ENCODE assay signal across 13 cellular contexts in the genomic region with DNA sequence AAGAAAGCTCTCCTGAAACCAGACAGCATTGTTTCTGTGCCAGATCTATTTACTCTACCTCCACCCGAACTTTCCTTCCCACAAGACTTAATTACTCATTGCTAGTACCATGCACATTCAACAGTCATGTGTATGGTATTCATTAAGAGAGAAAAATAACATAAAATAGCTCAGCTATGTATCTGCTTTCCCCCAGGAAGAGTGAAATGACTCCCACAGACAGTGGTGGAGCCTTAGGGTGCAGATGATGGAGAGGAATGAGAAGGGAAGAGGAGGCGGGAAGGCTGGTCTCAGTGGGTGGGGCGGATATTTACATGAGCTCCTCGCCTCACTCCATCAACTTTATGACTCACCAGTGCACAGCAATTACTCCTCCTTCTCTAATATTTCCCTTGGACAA.
A peak's percentile ranks its signal among the peaks of the same experiment; 100 is the strongest.
DNase-seq lines count a peak whose midpoint lies in the region; ATAC-seq and TF ChIP-seq lines count a peak whose summit lies in the region.
"Had no signal": no experiment of that assay in that cellular context is flagged by ENCODE, and none has a peak within 500 bp of the region (broad histone marks: within the 10 kb centered on the region; RNA-seq: fewer than 3 reads in every experiment).

No MANE protein-coding gene starts in this region.

- POLR2A ChIA-PET in Caco-2 (lab: Charles Lee) = no interaction called here

- H3K27ac Mint-ChIP-seq in mesothelial cell of epicardium = peak overlapping the region; percentile 31
- H3K27ac Mint-ChIP-seq in Caco-2 (ENCODE audit: unreplicated experiment) = no peak overlapping the region
- H3K27ac Mint-ChIP-seq: activated naive CD8-positive, alpha-beta T cell treated with anti-CD3 and anti-CD28 coated beads, Interleukin-2, amount 10 ng/mL, durations not matched to agents 7 days and 5 days; naive thymus-derived CD8-positive, alpha-beta T cell had no signal

- no peaks in the 10 kb centered on the region for H3K9me3 ChIP-seq in MG63
- H3K9me3 ChIP-seq in Caco-2 = 0 out of 2 replicates have a peak, but pooled peaks cover 3% of the 10 kb centered on the region
- H3K9me3 ChIP-seq in HAP-1 = no peaks in the 10 kb centered on the region

- no TSS peak for BruUV-seq in Caco-2 (replicated peaks; lab: Mats Ljungman, UMichigan)

- H3K4me3 ChIP-seq in MG63 (no peak overlapping the region), Caco-2 (ENCODE audit: low read depth, low read length) (no peak overlapping the region), HAP-1 (no peak overlapping the region), dorsolateral prefrontal cortex (no peak overlapping the region)

- H3K4me3 Mint-ChIP-seq in mesothelial cell of epicardium = no peak overlapping the region
- no peak overlapping the region for H3K4me3 Mint-ChIP-seq in Caco-2 (ENCODE audit: unreplicated experiment)
- H3K4me3 Mint-ChIP-seq: activated naive CD8-positive, alpha-beta T cell treated with anti-CD3 and anti-CD28 coated beads, Interleukin-2, amount 10 ng/mL, durations not matched to agents 7 days and 5 days; naive thymus-derived CD8-positive, alpha-beta T cell had no signal

- H3K4me1 Mint-ChIP-seq in mesothelial cell of epicardium (peaks cover 14% of the 10 kb centered on the region), Caco-2 (ENCODE audit: low read depth, unreplicated experiment) (no peaks in the 10 kb centered on the region)
- H3K4me1 Mint-ChIP-seq: activated naive CD8-positive, alpha-beta T cell treated with anti-CD3 and anti-CD28 coated beads, Interleukin-2, amount 10 ng/mL, durations not matched to agents 7 days and 5 days; naive thymus-derived CD8-positive, alpha-beta T cell had no signal

- no peak for TF ChIP-seq CTCF in mesothelial cell of epicardium (IDR thresholded peaks at IDR 0.05; ENCODE audit: unreplicated experiment)
- no peak for TF ChIP-seq CTCF in Caco-2 (IDR thresholded peaks at IDR 0.05; ENCODE audit: insufficient read depth in 1 of 2, low read depth in 1 of 2, low read length in 1 of 2, severe bottlenecking in 1 of 2, unreplicated experiment in 1 of 2)
- no peak for TF ChIP-seq CTCF in dorsolateral prefrontal cortex (IDR thresholded peaks at IDR 0.05 in 54 of 56, conservative IDR thresholded peaks at IDR 0.05 in 2 of 56; ENCODE audit: low read depth in 1 of 56, partially characterized antibody in 56 of 56)

- peaks cover 9% of the 10 kb centered on the region for H3K27me3 Mint-ChIP-seq in mesothelial cell of epicardium (ENCODE audit: low read depth)
- H3K27me3 Mint-ChIP-seq in Caco-2 (ENCODE audit: insufficient read depth, unreplicated experiment) = peaks cover 4% of the 10 kb centered on the region
- H3K27me3 Mint-ChIP-seq: activated naive CD8-positive, alpha-beta T cell treated with anti-CD3 and anti-CD28 coated beads, Interleukin-2, amount 10 ng/mL, durations not matched to agents 7 days and 5 days; naive thymus-derived CD8-positive, alpha-beta T cell had no signal

- H3K9me3 Mint-ChIP-seq in mesothelial cell of epicardium = peaks cover 5% of the 10 kb centered on the region
- no peaks in the 10 kb centered on the region for H3K9me3 Mint-ChIP-seq in Caco-2 (ENCODE audit: unreplicated experiment)

- CTCF ChIA-PET in Caco-2 (lab: Charles Lee) = no interaction called here

- H3K36me3 ChIP-seq in MG63 (no peaks in the 10 kb centered on the region), Caco-2 (ENCODE audit: control insufficient read depth, insufficient read depth, low read length) (no peaks in the 10 kb centered on the region), HAP-1 (replicated peaks) (no peaks in the 10 kb centered on the region)

- 0 out of 2 replicates have a peak, but pooled peaks cover 5% of the 10 kb centered on the region for H3K4me1 ChIP-seq in Caco-2
- no peaks in the 10 kb centered on the region for H3K4me1 ChIP-seq in HAP-1

- H3K27me3 ChIP-seq in MG63 = no peaks in the 10 kb centered on the region
- H3K27me3 ChIP-seq in Caco-2 (replicated peaks; ENCODE audit: control insufficient read depth, insufficient read depth, low read length) = no peaks in the 10 kb centered on the region
- H3K27me3 ChIP-seq in HAP-1 (ENCODE audit: low read depth) = no peaks in the 10 kb centered on the region
- H3K27me3 ChIP-seq in dorsolateral prefrontal cortex = no peaks in the 10 kb centered on the region

- in situ Hi-C loops in Caki2 (cut with HindIII; ENCODE audit: low pct_unique_long_range_greater_than_20kb, low sequenced_read_pairs) = no loop called here
- in situ Hi-C loops in HAP-1 (cut with MboI; ENCODE audit: low sequenced_read_pairs) = no loop called here

- H3K36me3 Mint-ChIP-seq in mesothelial cell of epicardium (peaks cover 1% of the 10 kb centered on the region), Caco-2 (ENCODE audit: insufficient read depth, unreplicated experiment) (no peaks in the 10 kb centered on the region)
- H3K36me3 Mint-ChIP-seq: activated naive CD8-positive, alpha-beta T cell treated with anti-CD3 and anti-CD28 coated beads, Interleukin-2, amount 10 ng/mL, durations not matched to agents 7 days and 5 days; naive thymus-derived CD8-positive, alpha-beta T cell had no signal

- DNase-seq in Caki2 (ENCODE audit: low read depth) (peak; percentile 96), MG63 (peak; percentile 73), brain pericyte (ENCODE audit: low read depth, low spot score) (peak; percentile 47), mesothelial cell of epicardium (ENCODE audit: low spot score in 2 of 2, unreplicated experiment in 2 of 2) (peak in 1 of 2 experiments; percentile 48), Caco-2 (no peak), HAP-1 (ENCODE audit: low spot score in 2 of 2) (no peak), dorsolateral prefrontal cortex (no peak)
- DNase-seq: activated CD4-positive, CD25-positive, alpha-beta regulatory T cell treated with anti-CD3 and anti-CD28 coated beads, Interleukin-2, amount 50 U/mL, for 72 hours; activated naive CD8-positive, alpha-beta T cell treated with anti-CD3 and anti-CD28 coated beads, Interleukin-2, amount 10 ng/mL, durations not matched to agents 7 days and 5 days; glutamatergic neuron; KG1; naive thymus-derived CD8-positive, alpha-beta T cell had no signal

- H3K27ac ChIP-seq in dorsolateral prefrontal cortex = no peak overlapping the region

- ATAC-seq in HG02642 (IDR thresholded peaks at IDR 0.05; ENCODE audit: poor library complexity, unreplicated experiment) = no peak
- ATAC-seq: naive thymus-derived CD8-positive, alpha-beta T cell had no signal

- intact Hi-C loops in Caco-2 (cut with micrococcal nuclease; ENCODE audit: unreplicated experiment) (no loop called here), dorsolateral prefrontal cortex (cut with DNase I) (no loop called here)

Comparison
In these comparisons a context has a peak if more than half of its experiments do, and no peak if none do; other contexts are left out.
1. DNase-seq: peak in Caki2 (single experiment), MG63 (single experiment) and brain pericyte (single experiment); none in Caco-2 (0 of 2), HAP-1 (0 of 2) and dorsolateral prefrontal cortex (0 of 10).